12 cellular contexts compared by ENCODE assay signal in the genomic region with DNA sequence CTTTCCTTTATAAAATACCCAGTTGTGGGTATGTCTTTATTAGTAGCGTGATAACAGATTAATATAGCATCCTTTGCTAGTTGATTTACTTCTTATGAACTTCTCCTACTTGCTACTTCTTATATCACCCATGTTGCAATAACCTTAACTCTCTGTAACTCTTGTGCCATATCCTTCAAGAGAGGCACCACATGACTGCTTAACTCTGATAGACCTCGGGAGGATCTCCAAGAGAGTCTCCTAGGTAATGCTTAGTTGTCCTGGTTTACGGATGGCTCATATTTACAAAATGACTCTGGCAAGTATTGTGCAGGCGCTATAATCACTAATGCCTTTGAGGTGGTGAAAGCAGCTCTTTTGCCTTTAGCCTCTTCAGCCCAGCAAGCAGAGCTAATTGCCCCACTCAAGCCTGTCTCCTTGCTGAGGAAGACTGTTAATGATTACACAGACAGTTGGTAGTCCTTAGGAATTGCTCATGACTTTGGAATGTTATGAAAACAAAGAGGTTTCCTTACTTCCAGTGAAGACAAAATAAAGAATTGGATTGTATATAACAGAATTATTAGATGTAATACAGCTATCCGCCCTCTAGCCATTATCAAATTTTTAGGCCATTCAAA.
A peak's percentile ranks its signal among the peaks of the same experiment; 100 is the strongest.
DNase-seq lines count a peak whose midpoint lies in the region; ATAC-seq and TF ChIP-seq lines count a peak whose summit lies in the region.
"Had no signal": no experiment of that assay in that cellular context is flagged by ENCODE, and none has a peak within 500 bp of the region (broad histone marks: within the 10 kb centered on the region; RNA-seq: fewer than 3 reads in every experiment).

No MANE protein-coding gene starts in this region.

- TF ChIP-seq CTCF in foreskin fibroblast (IDR thresholded peaks at IDR 0.05; ENCODE audit: low read depth, low read length) (no peak), retinal pigment epithelial cell (conservative IDR thresholded peaks at IDR 0.05; ENCODE audit: low read depth, low read length) (no peak)

- ATAC-seq in GM21367 (IDR thresholded peaks at IDR 0.05; ENCODE audit: unreplicated experiment), result no peak
- ATAC-seq: activated T-cell treated with anti-CD3 and anti-CD28 coated beads, Interleukin-2, amount 50 U/mL, for 72 hours; natural killer cell treated with Interleukin-12 subunit alpha and Interleukin-12 subunit beta and Interleukin-15 and Interleukin-18, amount 100 ng/mL, for 72 hours had no signal

- H3K4me3 ChIP-seq in foreskin fibroblast (ENCODE audit: low read depth in 1 of 2, low read length in 2 of 2) (no peak overlapping the region), retinal pigment epithelial cell (ENCODE audit: low read length) (no peak overlapping the region)

- peak; percentile 29 for DNase-seq in HPDE6-E6E7 (ENCODE audit: extremely low spot score)
- DNase-seq in RPMI7951 (ENCODE audit: low read depth), result peak; percentile 6
- peak; percentile 10 to 41 for DNase-seq in foreskin fibroblast
- DNase-seq in retinal pigment epithelial cell (ENCODE audit: low read depth), result peak; percentile 23
- DNase-seq in RPMI8226, result no peak
- no peak for DNase-seq in cerebellum (ENCODE audit: low spot score)
- DNase-seq in T-helper 2 cell, result no peak
- DNase-seq: activated T-cell treated with anti-CD3 and anti-CD28 coated beads, Interleukin-2, amount 50 U/mL, for 72 hours; EL; stimulated activated naive CD4-positive, alpha-beta T cell had no signal

Comparison
In these comparisons a context has a peak if more than half of its experiments do, and no peak if none do; other contexts are left out.
1. DNase-seq: peak in HPDE6-E6E7 (single experiment), RPMI7951 (single experiment), foreskin fibroblast (2 of 2) and retinal pigment epithelial cell (single experiment); none in RPMI8226 (single experiment), cerebellum (single experiment) and T-helper 2 cell (0 of 5).